In genomic region chr9:35829764-35830096, GRCh38 we compare ENCODE assay signal across 8 cellular contexts. TPM values are rescaled to one million over a fixed set of nuclear protein-coding genes. Genes with fewer than 3 reads are reported as not detected.
DNase-seq lines count a peak whose midpoint lies in the region; ATAC-seq, FAIRE-seq and TF ChIP-seq lines count a peak whose summit lies in the region.

No MANE protein-coding gene starts in this region.

- no peaks in the 10 kb centered on the region for H3K9me3 Mint-ChIP-seq in activated T-cell treated with anti-CD3 and anti-CD28 coated beads, Interleukin-2, amount 50 U/mL, for 72 hours
- H3K9me3 Mint-ChIP-seq in astrocyte (ENCODE audit: unreplicated experiment) = no peaks in the 10 kb centered on the region
- H3K9me3 Mint-ChIP-seq in type B pancreatic cell = no peaks in the 10 kb centered on the region

- no peak overlapping the region for H3K27ac Mint-ChIP-seq in activated T-cell treated with anti-CD3 and anti-CD28 coated beads, Interleukin-2, amount 50 U/mL, for 72 hours
- H3K27ac Mint-ChIP-seq in astrocyte (ENCODE audit: unreplicated experiment) (no peak overlapping the region), type B pancreatic cell (peak overlapping the region; percentile 55)

- H3K27ac ChIP-seq in astrocyte (ENCODE audit: low read depth, low read length) (peak overlapping the region; percentile 73), lower lobe of right lung (peak overlapping the region; percentile 92)

- peak overlapping the region; percentile 100 for H3K4me2 ChIP-seq in astrocyte (ENCODE audit: low read length)

- no peaks in the 10 kb centered on the region for H3K36me3 Mint-ChIP-seq in activated T-cell treated with anti-CD3 and anti-CD28 coated beads, Interleukin-2, amount 50 U/mL, for 72 hours (ENCODE audit: insufficient read depth in 2 of 2)
- peaks cover 6% of the 10 kb centered on the region for H3K36me3 Mint-ChIP-seq in astrocyte (ENCODE audit: low read depth, unreplicated experiment)
- no peaks in the 10 kb centered on the region for H3K36me3 Mint-ChIP-seq in type B pancreatic cell

- no peaks in the 10 kb centered on the region for H3K36me3 ChIP-seq in astrocyte (ENCODE audit: insufficient read depth, low read length)
- H3K36me3 ChIP-seq in lower lobe of right lung = no peaks in the 10 kb centered on the region

- TF ChIP-seq CTCF in astrocyte (IDR thresholded peaks at IDR 0.05; ENCODE audit: insufficient read depth, low read depth, low read length) (no peak), lower lobe of right lung (IDR thresholded peaks at IDR 0.05) (no peak), type B pancreatic cell (conservative IDR thresholded peaks at IDR 0.05) (no peak)

- no peak for DNase-seq in activated T-cell treated with anti-CD3 and anti-CD28 coated beads, Interleukin-2, amount 50 U/mL, for 72 hours
- no peak for DNase-seq in activated T-cell treated with anti-CD3 and anti-CD28 coated beads for 4 hours
- DNase-seq in astrocyte (ENCODE audit: low read depth) = no peak
- no peak for DNase-seq in lower lobe of right lung
- no peak for DNase-seq in type B pancreatic cell (ENCODE audit: extremely low spot score, unreplicated experiment)
- DNase-seq in NCI-H1048 (lab: John Stamatoyannopoulos, UW) = no peak
- no peak for DNase-seq in stimulated activated CD4-positive, alpha-beta T cell treated with anti-CD3 and anti-CD28 coated beads, Interleukin-4, amount 100 ng/mL, for 1 hour

- FAIRE-seq in astrocyte (lab: Jason Lieb, UNC) = no peak

- peak overlapping the region; percentile 91 for H3K9ac ChIP-seq in astrocyte (ENCODE audit: low read length)

- H3K9me3 ChIP-seq in astrocyte (ENCODE audit: insufficient read depth, low read depth, low read length) = no peaks in the 10 kb centered on the region
- H3K9me3 ChIP-seq in lower lobe of right lung = no peaks in the 10 kb centered on the region

- no peaks in the 10 kb centered on the region for H3K79me2 ChIP-seq in astrocyte (ENCODE audit: insufficient read depth, low read length)

- H3K27me3 ChIP-seq in astrocyte (ENCODE audit: insufficient read depth, low read length) (no peaks in the 10 kb centered on the region), lower lobe of right lung (ENCODE audit: low read depth) (no peaks in the 10 kb centered on the region)

- H3K4me3 Mint-ChIP-seq in activated T-cell treated with anti-CD3 and anti-CD28 coated beads, Interleukin-2, amount 50 U/mL, for 72 hours = peak overlapping the region; percentile 74 to 89
- peak overlapping the region; percentile 86 for H3K4me3 Mint-ChIP-seq in astrocyte (ENCODE audit: unreplicated experiment)
- peak overlapping the region; percentile 92 for H3K4me3 Mint-ChIP-seq in type B pancreatic cell

- H3K4me1 ChIP-seq in astrocyte (ENCODE audit: insufficient read depth, low read length) (peaks cover 16% of the 10 kb centered on the region), lower lobe of right lung (peaks cover 40% of the 10 kb centered on the region)

- ATAC-seq in activated T-cell treated with anti-CD3 and anti-CD28 coated beads, Interleukin-2, amount 50 U/mL, for 72 hours (replicated peaks in 1 of 2) = no peak
- ATAC-seq in lower lobe of right lung (no peak), GM19324 (IDR thresholded peaks at IDR 0.05; ENCODE audit: low FRiP score, unreplicated experiment) (no peak)

- H4K20me1 ChIP-seq in astrocyte (ENCODE audit: insufficient read depth, low read length) = no peaks in the 10 kb centered on the region

- peaks cover 47% of the 10 kb centered on the region for H3K4me1 Mint-ChIP-seq in activated T-cell treated with anti-CD3 and anti-CD28 coated beads, Interleukin-2, amount 50 U/mL, for 72 hours (ENCODE audit: low read depth)
- peaks cover 10% of the 10 kb centered on the region for H3K4me1 Mint-ChIP-seq in astrocyte (ENCODE audit: low read depth, unreplicated experiment)
- H3K4me1 Mint-ChIP-seq in type B pancreatic cell (ENCODE audit: unreplicated experiment) = peaks cover 59% of the 10 kb centered on the region

- peaks cover 10% of the 10 kb centered on the region for H3K27me3 Mint-ChIP-seq in activated T-cell treated with anti-CD3 and anti-CD28 coated beads, Interleukin-2, amount 50 U/mL, for 72 hours (ENCODE audit: low read depth)
- peaks cover 8% of the 10 kb centered on the region for H3K27me3 Mint-ChIP-seq in astrocyte (ENCODE audit: low read depth, unreplicated experiment)
- no peaks in the 10 kb centered on the region for H3K27me3 Mint-ChIP-seq in type B pancreatic cell

- peak overlapping the region; percentile 96 for H2AFZ ChIP-seq in astrocyte (ENCODE audit: low read depth, low read length)

- H3K4me3 ChIP-seq in astrocyte (ENCODE audit: insufficient read depth, low read depth, low read length) = peak overlapping the region; percentile 83
- peak overlapping the region; percentile 72 for H3K4me3 ChIP-seq in lower lobe of right lung

- intact Hi-C loops in lower lobe of right lung (cut with DNase I) = no loop called here

RNA-seq across cellular contexts. Expression of gene TMEM8B, which starts 0.7 kb away (rescaled TPM):
- total RNA-seq in activated T-cell treated with anti-CD3 and anti-CD28 coated beads, Interleukin-2, amount 50 U/mL, for 72 hours = 1 to 10 TPM; 8.4 to 9.1 TPM
- total RNA-seq in astrocyte (8.6 and 8.9 TPM in 2 replicates), lower lobe of right lung (12.6 TPM), type B pancreatic cell (ENCODE audit: low replicate concordance) (13.8 and 27.2 TPM in 2 replicates)

RNA-seq across cellular contexts. Expression of gene FAM221B, which starts 1.2 kb away (rescaled TPM):
- total RNA-seq in activated T-cell treated with anti-CD3 and anti-CD28 coated beads, Interleukin-2, amount 50 U/mL, for 72 hours = not detected
- not detected in 2 replicates for total RNA-seq in astrocyte
- total RNA-seq in lower lobe of right lung = 0.32 TPM
- 1.1 TPM in 1 of 2 replicates, not detected in the other for total RNA-seq in type B pancreatic cell (ENCODE audit: low replicate concordance)

RNA-seq across cellular contexts. Expression of gene HINT2, which starts 14.9 kb away (rescaled TPM):
- total RNA-seq in activated T-cell treated with anti-CD3 and anti-CD28 coated beads, Interleukin-2, amount 50 U/mL, for 72 hours = 10 to 100 TPM; 69.2 to 80.9 TPM
- total RNA-seq in astrocyte = 22.8 and 23.7 TPM in 2 replicates
- total RNA-seq in lower lobe of right lung = 32.6 TPM
- total RNA-seq in type B pancreatic cell (ENCODE audit: low replicate concordance) = 41.7 and 51.1 TPM in 2 replicates

RNA-seq across cellular contexts. Expression of gene SPAG8, which starts 17.7 kb away (rescaled TPM):
- total RNA-seq in activated T-cell treated with anti-CD3 and anti-CD28 coated beads, Interleukin-2, amount 50 U/mL, for 72 hours = 1 to 10 TPM; 1.1 to 1.4 TPM
- total RNA-seq in astrocyte (0.46 and 0.52 TPM in 2 replicates), lower lobe of right lung (13.3 TPM), type B pancreatic cell (ENCODE audit: low replicate concordance) (0.71 and 14.2 TPM in 2 replicates)

RNA-seq across cellular contexts. Expression of gene NPR2, which starts 38.3 kb away (rescaled TPM):
- total RNA-seq in activated T-cell treated with anti-CD3 and anti-CD28 coated beads, Interleukin-2, amount 50 U/mL, for 72 hours = 10 to 100 TPM in 1 of 2 donors, 1 to 10 TPM in 1; 6.7 to 11.5 TPM
- 24.6 and 26.1 TPM in 2 replicates for total RNA-seq in astrocyte
- 20.6 TPM for total RNA-seq in lower lobe of right lung
- 4.2 and 23.3 TPM in 2 replicates for total RNA-seq in type B pancreatic cell (ENCODE audit: low replicate concordance)
